1 cellular context compared by ENCODE assay signal in genomic region chr14:99247091-99247729, GRCh38.
TF ChIP-seq lines count a peak whose summit lies in the region.

No MANE protein-coding gene starts in this region.

TF ChIP-seq in H1, 55 proteins besides CTCF, POLR2A, EP300 and RAD21:
- no peak for TF ChIP-seq CTBP2 (IDR thresholded peaks at IDR 0.05; ENCODE audit: borderline replicate concordance, insufficient read depth, insufficient read length, low read length)
- no peak for TF ChIP-seq TEAD4 (IDR thresholded peaks at IDR 0.05; ENCODE audit: low read depth, low read length)
- no peak for TF ChIP-seq CREB1 (IDR thresholded peaks at IDR 0.05)
- TF ChIP-seq TCF12 (IDR thresholded peaks at IDR 0.05; ENCODE audit: low read depth, low read length) = no peak
- TF ChIP-seq, protein P1, sequence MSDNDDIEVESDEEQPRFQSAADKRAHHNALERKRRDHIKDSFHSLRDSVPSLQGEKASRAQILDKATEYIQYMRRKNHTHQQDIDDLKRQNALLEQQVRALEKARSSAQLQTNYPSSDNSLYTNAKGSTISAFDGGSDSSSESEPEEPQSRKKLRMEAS (IDR thresholded peaks at IDR 0.05) = no peak
- TF ChIP-seq NANOG (IDR thresholded peaks at IDR 0.05; ENCODE audit: insufficient read depth, low read depth, low read length, poor library complexity, severe bottlenecking) = no peak
- no peak for TF ChIP-seq MAFK (IDR thresholded peaks at IDR 0.05; ENCODE audit: low read depth, low read length)
- no peak for TF ChIP-seq CHD7 (IDR thresholded peaks at IDR 0.05; ENCODE audit: insufficient replicate concordance, low read length)
- no peak for TF ChIP-seq NRF1 (IDR thresholded peaks at IDR 0.05; ENCODE audit: low read depth, low read length)
- no peak for TF ChIP-seq BACH1 (IDR thresholded peaks at IDR 0.05; ENCODE audit: low read length)
- TF ChIP-seq ZNF274 (IDR thresholded peaks at IDR 0.05; ENCODE audit: borderline replicate concordance, extremely low read depth, low read length) = no peak
- TF ChIP-seq JUN (IDR thresholded peaks at IDR 0.05; ENCODE audit: low read depth, low read length) = no peak
- TF ChIP-seq SP1 (IDR thresholded peaks at IDR 0.05; ENCODE audit: low read depth, low read length) = no peak
